In genomic region chr7:90877201-90877600, GRCh38 we compare ENCODE assay signal across 17 cellular contexts.
DNase-seq lines count a peak whose midpoint lies in the region; ATAC-seq and TF ChIP-seq lines count a peak whose summit lies in the region.
"Had no signal": no experiment of that assay in that cellular context is flagged by ENCODE, and none has a peak within 500 bp of the region (broad histone marks: within the 10 kb centered on the region; RNA-seq: fewer than 3 reads in every experiment).

No MANE protein-coding gene starts in this region.

- no peaks in the 10 kb centered on the region for H3F3A ChIP-seq in neural progenitor cell (ENCODE audit: low read depth)

- TF ChIP-seq CTCF in neural progenitor cell (IDR thresholded peaks at IDR 0.05): no peak

- peaks cover 7% of the 10 kb centered on the region for H3K36me3 ChIP-seq in neural progenitor cell
- H3K36me3 ChIP-seq: ovary had no signal

- no peak overlapping the region for H3K4me3 Mint-ChIP-seq in neural progenitor cell
- no peak overlapping the region for H3K4me3 Mint-ChIP-seq in activated naive CD8-positive, alpha-beta T cell treated with anti-CD3 and anti-CD28 coated beads, Interleukin-2, amount 50 U/mL, for 24 hours
- H3K4me3 Mint-ChIP-seq: activated CD8-positive, alpha-beta T cell treated with anti-CD3 and anti-CD28 coated beads for 36 hours; activated T-helper 17 cell treated with anti-CD3 and anti-CD28 coated beads, Interleukin-2, amount 50 U/mL, for 72 hours had no signal

- no peaks in the 10 kb centered on the region for H3K79me2 ChIP-seq in neural progenitor cell (ENCODE audit: low read depth)

- H3K4me2 ChIP-seq in neural progenitor cell: no peak overlapping the region
- H3K4me2 ChIP-seq: smooth muscle cell had no signal

- peaks cover 4% of the 10 kb centered on the region for H3K9me3 Mint-ChIP-seq in neural progenitor cell
- peaks cover 4% of the 10 kb centered on the region for H3K9me3 Mint-ChIP-seq in activated naive CD8-positive, alpha-beta T cell treated with anti-CD3 and anti-CD28 coated beads, Interleukin-2, amount 50 U/mL, for 24 hours

- no peaks in the 10 kb centered on the region for H3K9me3 ChIP-seq in neural progenitor cell (ENCODE audit: low read depth)
- H3K9me3 ChIP-seq: Caco-2, ovary had no signal

- peaks cover 6% of the 10 kb centered on the region for H3K4me1 ChIP-seq in neural progenitor cell
- H3K4me1 ChIP-seq: Caco-2 had no signal

- H3K4me3 ChIP-seq in neural progenitor cell: no peak overlapping the region
- H3K4me3 ChIP-seq: GM23248, ovary, smooth muscle cell had no signal

- no peak overlapping the region for H2AFZ ChIP-seq in neural progenitor cell (replicated peaks)
- H2AFZ ChIP-seq: GM23248 had no signal

- no peak overlapping the region for H3K27ac ChIP-seq in neural progenitor cell
- H3K27ac ChIP-seq: GM23248, ovary had no signal

- H3K27ac Mint-ChIP-seq in neural progenitor cell: no peak overlapping the region
- no peak overlapping the region for H3K27ac Mint-ChIP-seq in activated naive CD8-positive, alpha-beta T cell treated with anti-CD3 and anti-CD28 coated beads, Interleukin-2, amount 50 U/mL, for 24 hours
- H3K27ac Mint-ChIP-seq: activated CD8-positive, alpha-beta T cell treated with anti-CD3 and anti-CD28 coated beads for 36 hours; activated T-helper 17 cell treated with anti-CD3 and anti-CD28 coated beads, Interleukin-2, amount 50 U/mL, for 72 hours had no signal

- H4K20me1 ChIP-seq in neural progenitor cell (ENCODE audit: low read depth): no peaks in the 10 kb centered on the region

- DNase-seq in neural progenitor cell (ENCODE audit: low spot score) (no peak), nucleus accumbens (lab: John Stamatoyannopoulos, UW) (no peak)
- DNase-seq in activated naive CD8-positive, alpha-beta T cell treated with anti-CD3 and anti-CD28 coated beads, Interleukin-2, amount 50 U/mL, for 24 hours: no peak
- DNase-seq: activated CD8-positive, alpha-beta T cell treated with anti-CD3 and anti-CD28 coated beads for 36 hours; Caco-2; erythroblast; GM23248; NCI-H1417 treated with DMSO at 0.1 percent for 48 hours; NCI-H345; ovary had no signal

- peaks cover 35% of the 10 kb centered on the region for H3K36me3 Mint-ChIP-seq in neural progenitor cell
- H3K36me3 Mint-ChIP-seq in activated naive CD8-positive, alpha-beta T cell treated with anti-CD3 and anti-CD28 coated beads, Interleukin-2, amount 50 U/mL, for 24 hours (ENCODE audit: low read depth): no peaks in the 10 kb centered on the region

- no peak overlapping the region for H3K9ac ChIP-seq in neural progenitor cell
- H3K9ac ChIP-seq: GM23248 had no signal

- ATAC-seq in GM18502 (IDR thresholded peaks at IDR 0.05; ENCODE audit: poor library complexity, unreplicated experiment) (peak; percentile 76), GM21360 (IDR thresholded peaks at IDR 0.05; ENCODE audit: unreplicated experiment) (peak; percentile 66), HG02852 (IDR thresholded peaks at IDR 0.05; ENCODE audit: unreplicated experiment) (peak; percentile 77), HG03565 (IDR thresholded peaks at IDR 0.05; ENCODE audit: unreplicated experiment) (peak; percentile 53), HG03439 (IDR thresholded peaks at IDR 0.05; ENCODE audit: unreplicated experiment) (no peak)
- ATAC-seq in activated naive CD8-positive, alpha-beta T cell treated with anti-CD3 and anti-CD28 coated beads, Interleukin-2, amount 50 U/mL, for 24 hours: no peak
- ATAC-seq: activated CD8-positive, alpha-beta T cell treated with anti-CD3 and anti-CD28 coated beads for 36 hours; activated T-helper 17 cell treated with anti-CD3 and anti-CD28 coated beads, Interleukin-2, amount 50 U/mL, for 72 hours had no signal

- H3K4me1 Mint-ChIP-seq in neural progenitor cell: no peaks in the 10 kb centered on the region
- no peaks in the 10 kb centered on the region for H3K4me1 Mint-ChIP-seq in activated naive CD8-positive, alpha-beta T cell treated with anti-CD3 and anti-CD28 coated beads, Interleukin-2, amount 50 U/mL, for 24 hours
- H3K4me1 Mint-ChIP-seq: activated T-helper 17 cell treated with anti-CD3 and anti-CD28 coated beads, Interleukin-2, amount 50 U/mL, for 72 hours had no signal

- no peaks in the 10 kb centered on the region for H3K27me3 ChIP-seq in neural progenitor cell
- H3K27me3 ChIP-seq: ovary had no signal

- H3K27me3 Mint-ChIP-seq in neural progenitor cell (ENCODE audit: insufficient read depth, low read depth): peaks cover 3% of the 10 kb centered on the region
- H3K27me3 Mint-ChIP-seq in activated naive CD8-positive, alpha-beta T cell treated with anti-CD3 and anti-CD28 coated beads, Interleukin-2, amount 50 U/mL, for 24 hours: no peaks in the 10 kb centered on the region
- H3K27me3 Mint-ChIP-seq: activated CD8-positive, alpha-beta T cell treated with anti-CD3 and anti-CD28 coated beads for 36 hours; activated T-helper 17 cell treated with anti-CD3 and anti-CD28 coated beads, Interleukin-2, amount 50 U/mL, for 72 hours had no signal

Comparison
In these comparisons a context has a peak if more than half of its experiments do, and no peak if none do; other contexts are left out.
1. ATAC-seq: peak in GM18502 (single experiment), GM21360 (single experiment), HG02852 (single experiment) and HG03565 (single experiment); none in HG03439 (single experiment) and activated naive CD8-positive, alpha-beta T cell treated with anti-CD3 and anti-CD28 coated beads, Interleukin-2, amount 50 U/mL, for 24 hours (single experiment).